Comparison of ENCODE assay signal across 1 cellular context in the genomic region with DNA sequence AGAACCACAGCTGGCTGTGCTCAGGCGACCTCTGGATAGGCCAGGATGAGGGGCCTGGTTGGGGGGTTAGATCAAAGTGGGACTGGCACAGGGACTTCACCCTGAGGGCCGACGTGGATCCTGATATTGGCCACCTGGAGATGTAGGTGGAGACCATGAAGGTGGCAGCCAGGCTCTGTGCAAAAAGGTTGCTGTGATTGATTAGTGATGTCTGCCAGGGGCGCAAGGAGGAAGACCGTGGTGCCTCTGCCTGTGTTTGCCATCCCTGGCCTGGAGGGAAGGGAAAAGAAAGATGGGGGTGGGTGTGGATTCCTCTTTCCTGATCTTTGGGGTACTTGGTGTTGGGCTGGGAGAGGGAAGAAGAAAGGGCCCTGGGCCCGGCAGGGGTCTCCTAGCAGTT.
TF ChIP-seq lines count a peak whose summit lies in the region.

No MANE protein-coding gene starts in this region.

TF ChIP-seq in A549, 52 proteins besides CTCF, POLR2A, EP300 and RAD21:
- no peak for TF ChIP-seq FOSL2 (IDR thresholded peaks at IDR 0.05)
- no peak for TF ChIP-seq FOSL2 (CRISPR knock-in tag; IDR thresholded peaks at IDR 0.05)
- TF ChIP-seq HEYL (CRISPR knock-in tag; IDR thresholded peaks at IDR 0.05) = no peak
- TF ChIP-seq, protein P1, sequence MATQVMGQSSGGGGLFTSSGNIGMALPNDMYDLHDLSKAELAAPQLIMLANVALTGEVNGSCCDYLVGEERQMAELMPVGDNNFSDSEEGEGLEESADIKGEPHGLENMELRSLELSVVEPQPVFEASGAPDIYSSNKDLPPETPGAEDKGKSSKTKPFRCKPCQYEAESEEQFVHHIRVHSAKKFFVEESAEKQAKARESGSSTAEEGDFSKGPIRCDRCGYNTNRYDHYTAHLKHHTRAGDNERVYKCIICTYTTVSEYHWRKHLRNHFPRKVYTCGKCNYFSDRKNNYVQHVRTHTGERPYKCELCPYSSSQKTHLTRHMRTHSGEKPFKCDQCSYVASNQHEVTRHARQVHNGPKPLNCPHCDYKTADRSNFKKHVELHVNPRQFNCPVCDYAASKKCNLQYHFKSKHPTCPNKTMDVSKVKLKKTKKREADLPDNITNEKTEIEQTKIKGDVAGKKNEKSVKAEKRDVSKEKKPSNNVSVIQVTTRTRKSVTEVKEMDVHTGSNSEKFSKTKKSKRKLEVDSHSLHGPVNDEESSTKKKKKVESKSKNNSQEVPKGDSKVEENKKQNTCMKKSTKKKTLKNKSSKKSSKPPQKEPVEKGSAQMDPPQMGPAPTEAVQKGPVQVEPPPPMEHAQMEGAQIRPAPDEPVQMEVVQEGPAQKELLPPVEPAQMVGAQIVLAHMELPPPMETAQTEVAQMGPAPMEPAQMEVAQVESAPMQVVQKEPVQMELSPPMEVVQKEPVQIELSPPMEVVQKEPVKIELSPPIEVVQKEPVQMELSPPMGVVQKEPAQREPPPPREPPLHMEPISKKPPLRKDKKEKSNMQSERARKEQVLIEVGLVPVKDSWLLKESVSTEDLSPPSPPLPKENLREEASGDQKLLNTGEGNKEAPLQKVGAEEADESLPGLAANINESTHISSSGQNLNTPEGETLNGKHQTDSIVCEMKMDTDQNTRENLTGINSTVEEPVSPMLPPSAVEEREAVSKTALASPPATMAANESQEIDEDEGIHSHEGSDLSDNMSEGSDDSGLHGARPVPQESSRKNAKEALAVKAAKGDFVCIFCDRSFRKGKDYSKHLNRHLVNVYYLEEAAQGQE (IDR thresholded peaks at IDR 0.05) = no peak
- no peak for TF ChIP-seq KDM5A (IDR thresholded peaks at IDR 0.05)
- TF ChIP-seq HOXA7 (CRISPR knock-in tag; IDR thresholded peaks at IDR 0.05) = no peak
- no peak for TF ChIP-seq MAFK (IDR thresholded peaks at IDR 0.05; ENCODE audit: partially characterized antibody)
- TF ChIP-seq GATA3 (IDR thresholded peaks at IDR 0.05; ENCODE audit: borderline replicate concordance) = no peak
- TF ChIP-seq CHD4 (IDR thresholded peaks at IDR 0.05; ENCODE audit: borderline replicate concordance) = no peak
- TF ChIP-seq ZSCAN20 (CRISPR knock-in tag; IDR thresholded peaks at IDR 0.05) = no peak
- no peak for TF ChIP-seq FOXS1 (CRISPR knock-in tag; IDR thresholded peaks at IDR 0.05)
- no peak for TF ChIP-seq KDM1A (IDR thresholded peaks at IDR 0.05; ENCODE audit: low read depth)
- no peak for TF ChIP-seq NPAS2 (CRISPR knock-in tag; IDR thresholded peaks at IDR 0.05; ENCODE audit: borderline replicate concordance)
- no peak for TF ChIP-seq HDAC2 (IDR thresholded peaks at IDR 0.05)
- no peak for TF ChIP-seq NR3C1 (IDR thresholded peaks at IDR 0.05)
- no peak for TF ChIP-seq HOXB5 (CRISPR knock-in tag; IDR thresholded peaks at IDR 0.05)
- no peak for TF ChIP-seq RARB (CRISPR knock-in tag; IDR thresholded peaks at IDR 0.05)
TF ChIP-seq in A549: peak in this region for 0.
